32 cellular contexts compared by ENCODE assay signal in genomic region chr4:23976423-23976822, GRCh38.
"Had no signal": no experiment of that assay in that cellular context is flagged by ENCODE, and none has a peak within 500 bp of the region (broad histone marks: within the 10 kb centered on the region; RNA-seq: fewer than 3 reads in every experiment).

No MANE protein-coding gene starts in this region.

- H3K4me1 ChIP-seq: adrenal gland, body of pancreas, breast epithelium had no signal

- ATAC-seq: activated CD8-positive, alpha-beta T cell treated with anti-CD3 and anti-CD28 coated beads for 36 hours; activated naive CD4-positive, alpha-beta T cell treated with anti-CD3 and anti-CD28 coated beads, Interleukin-2, amount 50 U/mL, for 72 hours; activated T-cell treated with anti-CD3 and anti-CD28 coated beads, Interleukin-2, amount 50 U/mL, for 4 hours; activated T-cell treated with anti-CD3 and anti-CD28 coated beads, Interleukin-2, amount 50 U/mL, for 72 hours; activated T-helper 17 cell treated with anti-CD3 and anti-CD28 coated beads, Interleukin-2, amount 50 U/mL, for 72 hours; body of pancreas had no signal

- DNase-seq: activated B cell treated with CpG ODN at 0.5 μM for 24 hours; activated CD4-positive, alpha-beta memory T cell treated with anti-CD3 and anti-CD28 coated beads for 36 hours; activated CD4-positive, alpha-beta T cell treated with anti-CD3 and anti-CD28 coated beads for 4 hours; activated CD4-positive, alpha-beta T cell treated with anti-CD3 and anti-CD28 coated beads, Interleukin-2, amount 10 ng/mL, durations not matched to agents 24 days and 14 days; activated CD4-positive, alpha-beta T cell treated with anti-CD3 and anti-CD28 coated beads, Interleukin-2, amount 50 U/mL, for 1 hour; activated CD4-positive, alpha-beta T cell treated with anti-CD3 and anti-CD28 coated beads, Interleukin-2, amount 50 U/mL, for 4 hours; activated CD4-positive, CD25-positive, alpha-beta regulatory T cell treated with anti-CD3 and anti-CD28 coated beads, Interleukin-2, amount 50 U/mL, for 72 hours; activated CD8-positive, alpha-beta memory T cell treated with anti-CD3 and anti-CD28 coated beads, Interleukin-2, amount 50 U/mL, for 4 hours; activated CD8-positive, alpha-beta T cell treated with anti-CD3 and anti-CD28 coated beads for 36 hours; activated effector memory CD4-positive, alpha-beta T cell treated with anti-CD3 and anti-CD28 coated beads, Interleukin-2, amount 50 U/mL, for 16 hours; activated gamma-delta T cell treated with Interleukin-2 at 50 U/mL for 16 hours; activated naive CD4-positive, alpha-beta T cell; activated naive CD4-positive, alpha-beta T cell treated with anti-CD3 and anti-CD28 coated beads for 36 hours; activated naive CD4-positive, alpha-beta T cell treated with anti-CD3 and anti-CD28 coated beads, Interleukin-2, amount 50 U/mL, for 16 hours; activated naive CD8-positive, alpha-beta T cell treated with anti-CD3 and anti-CD28 coated beads for 36 hours; activated T-cell treated with anti-CD3 and anti-CD28 coated beads for 4 hours; activated T-cell treated with anti-CD3 and anti-CD28 coated beads, Interleukin-2, amount 50 U/mL, for 1 hour; activated T-cell treated with anti-CD3 and anti-CD28 coated beads, Interleukin-2, amount 50 U/mL, for 4 hours; activated T-cell treated with anti-CD3 and anti-CD28 coated beads, Interleukin-2, amount 50 U/mL, for 72 hours; adrenal gland; amniotic stem cell; aorta; body of pancreas; brain microvascular endothelial cell; central memory CD4-positive, alpha-beta T cell; T-helper 1 cell; T-helper 2 cell; T-helper 9 cell had no signal

- H3K4me3 ChIP-seq: adrenal gland, body of pancreas, breast epithelium had no signal

- H3K36me3 ChIP-seq: adrenal gland, brain microvascular endothelial cell, breast epithelium had no signal

- H3K9me3 ChIP-seq: adrenal gland, body of pancreas, breast epithelium had no signal

- H3K27ac ChIP-seq: adrenal gland, body of pancreas, brain microvascular endothelial cell, breast epithelium, VCaP had no signal

- H3K27me3 ChIP-seq: adrenal gland, body of pancreas, brain microvascular endothelial cell, breast epithelium had no signal
